ENCODE assay signal across 8 cellular contexts in genomic region chr2:177164584-177165052, GRCh38. TPM values are rescaled to one million over a fixed set of nuclear protein-coding genes. Genes with fewer than 3 reads are reported as not detected.
DNase-seq lines count a peak whose midpoint lies in the region; ATAC-seq and TF ChIP-seq lines count a peak whose summit lies in the region.

No MANE protein-coding gene starts in this region.

- H2BK12ac ChIP-seq in neuronal stem cell (ENCODE audit: low read length) = no peak overlapping the region

- WGBS in neuronal stem cell (ENCODE audit: extremely low coverage in 2 of 2, insufficient read length in 2 of 2, insufficient replicate concordance in 1 of 2), 2 donors = no CpG with 5 or more reads among the region's 13 CpGs

- no peaks in the 10 kb centered on the region for H3K79me1 ChIP-seq in neuronal stem cell (ENCODE audit: low read depth, low read length)

- no peak overlapping the region for H2BK5ac ChIP-seq in neuronal stem cell (ENCODE audit: low read length)

- H4K91ac ChIP-seq in neuronal stem cell (ENCODE audit: low read depth, low read length, poor library complexity) = no peak overlapping the region

- TF ChIP-seq CTCF in foreskin keratinocyte (conservative IDR thresholded peaks at IDR 0.05) = peak; percentile 99

- H4K8ac ChIP-seq in neuronal stem cell (ENCODE audit: low read depth, low read length) = no peak overlapping the region

- DNase-seq in DMS153 (lab: John Stamatoyannopoulos, UW) (peak; percentile 76), M059J (ENCODE audit: low read depth) (peak; percentile 75), RPMI8226 (peak; percentile 83), foreskin keratinocyte (peak in 1 of 2 donors; percentile 60), neuronal stem cell (ENCODE audit: low spot score) (peak; percentile 72), stromal cell of bone marrow (ENCODE audit: low read depth) (peak; percentile 62)
- peak; percentile 63 for DNase-seq in activated T-helper 9 cell treated with anti-CD3 and anti-CD28 coated beads, Interleukin-2, amount 50 U/mL, for 16 hours (ENCODE audit: low read depth)

- H3K23ac ChIP-seq in neuronal stem cell (ENCODE audit: low read depth, low read length, poor library complexity) = no peak overlapping the region

- H3K4ac ChIP-seq in neuronal stem cell (ENCODE audit: low read length) = no peak overlapping the region

- no peak overlapping the region for H3K14ac ChIP-seq in neuronal stem cell (ENCODE audit: low read length)

- H3K4me3 ChIP-seq in neuronal stem cell (ENCODE audit: low read length in 2 of 2) = peak overlapping the region in 1 of 2 donors; percentile 27

- no peak overlapping the region for H3K18ac ChIP-seq in neuronal stem cell (ENCODE audit: low read length)

- no peaks in the 10 kb centered on the region for H3K36me3 ChIP-seq in neuronal stem cell (replicated peaks in 1 of 2; ENCODE audit: control insufficient read depth in 2 of 2, insufficient read depth in 2 of 2, low read length in 2 of 2)

- H2AFZ ChIP-seq in neuronal stem cell (ENCODE audit: low read length) = peak overlapping the region; percentile 84

- peak overlapping the region; percentile 73 for H3K27ac ChIP-seq in foreskin keratinocyte
- H3K27ac ChIP-seq in neuronal stem cell (replicated peaks; ENCODE audit: low read length) = no peak overlapping the region

- peak; percentile 63 for ATAC-seq in GM21723 (IDR thresholded peaks at IDR 0.05; ENCODE audit: unreplicated experiment)
- peak; percentile 49 for ATAC-seq in foreskin keratinocyte

- no peak overlapping the region for H3K9ac ChIP-seq in neuronal stem cell (ENCODE audit: low read depth, low read length, poor library complexity)

- H3K4me1 ChIP-seq in foreskin keratinocyte = peaks cover 41% of the 10 kb centered on the region
- H3K4me1 ChIP-seq in neuronal stem cell (ENCODE audit: control insufficient read depth in 2 of 2, insufficient read depth in 1 of 2, low read depth in 1 of 2, low read length in 2 of 2) = peaks cover 9 to 21% of the 10 kb centered on the region in 2 donors

- H2BK15ac ChIP-seq in neuronal stem cell (ENCODE audit: low read length) = no peak overlapping the region

- no peak overlapping the region for H2BK120ac ChIP-seq in neuronal stem cell (ENCODE audit: low read depth, low read length)

- no peaks in the 10 kb centered on the region for H3K27me3 ChIP-seq in foreskin keratinocyte
- H3K27me3 ChIP-seq in neuronal stem cell (ENCODE audit: control insufficient read depth in 3 of 3, insufficient read depth in 3 of 3, low read depth in 1 of 3, low read length in 3 of 3) = no peaks in the 10 kb centered on the region

- H3K9me3 ChIP-seq in neuronal stem cell (replicated peaks in 1 of 2; ENCODE audit: control insufficient read depth in 2 of 2, insufficient read depth in 1 of 2, low read depth in 1 of 2, low read length in 2 of 2) = no peaks in the 10 kb centered on the region

- no peak overlapping the region for H2AK5ac ChIP-seq in neuronal stem cell (ENCODE audit: low read depth, low read length)

- peak overlapping the region; percentile 14 for H3K4me2 ChIP-seq in neuronal stem cell (ENCODE audit: insufficient read depth, low read length, poor library complexity, severe bottlenecking)

RNA-seq across cellular contexts. Expression of gene HNRNPA3, which starts 48.0 kb away (rescaled TPM):
- 28.6 and 61.6 TPM in 2 replicates for total RNA-seq in M059J (2014; rRNA removed; shearing (Covaris generic))
- 140 and 159 TPM in 2 replicates for total RNA-seq in foreskin keratinocyte
- polyA plus RNA-seq in foreskin keratinocyte = 417 and 454 TPM in 2 replicates
- polyA plus RNA-seq in neuronal stem cell (2013, experiment 1 of 2) = 314 TPM
- polyA plus RNA-seq in neuronal stem cell (2013, experiment 2 of 2) = 322 TPM
